ENCODE assay signal across 8 cellular contexts in the genomic region with DNA sequence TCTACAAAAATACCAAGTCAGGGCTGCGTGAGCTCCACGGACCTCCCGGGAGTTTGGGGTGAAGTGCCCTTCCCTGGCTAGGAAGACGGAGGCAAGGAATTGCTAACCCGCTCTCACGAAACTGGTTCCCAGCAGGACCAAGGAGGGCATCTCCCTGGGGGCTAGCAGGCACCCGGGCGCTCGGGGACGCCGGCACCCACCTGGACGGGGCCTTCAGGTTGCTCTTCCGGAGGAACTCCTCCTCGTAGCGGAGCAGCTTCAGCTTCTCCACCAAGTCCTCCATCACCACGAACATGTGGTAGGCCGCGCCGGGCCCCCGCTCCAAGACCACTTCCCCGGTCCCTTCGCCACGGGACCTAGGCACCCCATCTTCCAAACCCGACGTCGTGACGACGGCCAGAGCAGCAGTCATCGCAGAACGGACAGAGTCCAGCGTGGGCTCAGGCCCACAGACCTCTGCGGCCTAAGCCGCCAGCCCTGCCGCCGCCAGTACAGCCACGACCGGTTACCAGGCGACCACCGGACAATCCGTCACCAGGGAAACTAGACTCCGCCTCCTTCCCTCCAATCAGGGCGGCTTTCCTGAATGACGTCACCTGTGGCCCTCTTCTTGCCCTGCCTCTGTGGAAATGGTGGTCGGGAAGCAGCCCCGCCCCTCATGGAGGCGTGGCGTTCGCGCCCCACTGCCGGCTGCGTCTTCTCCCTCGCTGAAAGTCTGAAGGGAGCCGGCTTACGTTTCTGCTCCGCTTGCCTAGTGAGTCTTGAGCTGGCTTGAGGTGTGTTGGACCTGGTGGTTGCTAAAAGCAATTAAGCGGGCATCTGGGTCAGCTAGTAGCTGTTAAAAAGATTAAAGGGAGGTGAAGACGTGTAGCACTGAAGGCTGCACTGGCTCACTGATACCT. TPM values are rescaled to one million over a fixed set of nuclear protein-coding genes. Genes with fewer than 3 reads are reported as not detected.
DNase-seq lines count a peak whose midpoint lies in the region; ATAC-seq and TF ChIP-seq lines count a peak whose summit lies in the region.

Gene IFT57, minus strand, starts transcription at position 514 of the 902 bp plus-strand sequence. Its CDS starts 102 bp downstream, at position 412.

- TF ChIP-seq CTCF in HFF-Myc (IDR thresholded peaks at IDR 0.05; ENCODE audit: low read depth, low read length, missing control alignments) (no peak), gastroesophageal sphincter (IDR thresholded peaks at IDR 0.05) (no peak), neutrophil (IDR thresholded peaks at IDR 0.05) (no peak)

- H3K4me3 Mint-ChIP-seq in activated naive CD4-positive, alpha-beta T cell treated with anti-CD3 and anti-CD28 coated beads, Interleukin-2, amount 10 ng/mL, durations not matched to agents 7 days and 5 days = peak within 1 kb of the TSS; percentile 95

- TF ChIP-seq EP300 in gastroesophageal sphincter (IDR thresholded peaks at IDR 0.05) = no peak

- H3K4me1 ChIP-seq in gastroesophageal sphincter (peaks cover 7 to 48% (median 10%) of the 10 kb centered on the region in 3 donors), neutrophil (ENCODE audit: control insufficient read depth in 1 of 2, insufficient read depth in 1 of 2, low read depth in 1 of 2, low read length in 1 of 2) (peaks cover 53 to 56% of the 10 kb centered on the region in 2 experiments)

- H3K9me3 ChIP-seq in SK-N-MC (ENCODE audit: low read depth, low read length) = no peaks in the 10 kb centered on the region
- no peaks in the 10 kb centered on the region for H3K9me3 ChIP-seq in gastroesophageal sphincter
- H3K9me3 ChIP-seq in neutrophil = no peaks in the 10 kb centered on the region

- H3K27ac Mint-ChIP-seq in activated naive CD4-positive, alpha-beta T cell treated with anti-CD3 and anti-CD28 coated beads, Interleukin-2, amount 10 ng/mL, durations not matched to agents 7 days and 5 days = peak within 1 kb of the TSS; percentile 99

- 0% methylated on average over 2 to 5 of the region's 57 CpGs for WGBS in gastroesophageal sphincter (ENCODE audit: low coverage in 1 of 2), 2 donors

- CTCF ChIA-PET in activated naive CD4-positive, alpha-beta T cell treated with anti-CD3 and anti-CD28 coated beads, Interleukin-2, amount 10 ng/mL, durations not matched to agents 7 days and 5 days (lab: Charles Lee) = interaction anchor here (0.8 to 3.6 kb wide), 4 partner anchors 69 to 256 kb away, joined by 3 to 15 read pairs (median 6); no protein-coding TSS in a partner anchor

- DNase-seq in GF-D8 (lab: John Stamatoyannopoulos, UW) (peak; percentile 94), HFF-Myc (ENCODE audit: extremely low read depth, low read depth) (peak; percentile 96), NAMALWA (ENCODE audit: low spot score) (peak; percentile 99), SK-N-MC (ENCODE audit: low read depth, low spot score) (no peak), substantia nigra (lab: John Stamatoyannopoulos, UW) (peak; percentile 74 to 99 (median 97))
- peak; percentile 96 for DNase-seq in activated naive CD4-positive, alpha-beta T cell treated with anti-CD3 and anti-CD28 coated beads, Interleukin-2, amount 10 ng/mL, durations not matched to agents 7 days and 5 days

- H3K27me3 ChIP-seq in gastroesophageal sphincter = no peaks in the 10 kb centered on the region
- no peaks in the 10 kb centered on the region for H3K27me3 ChIP-seq in neutrophil

- peak within 1 kb of the TSS; percentile 89 for H3K27ac ChIP-seq in SK-N-MC
- H3K27ac ChIP-seq in gastroesophageal sphincter = peak within 1 kb of the TSS; percentile 65 to 86 (median 82)
- H3K27ac ChIP-seq in neutrophil = peak within 1 kb of the TSS; percentile 85
- peak within 1 kb of the TSS; percentile 69 for H3K27ac ChIP-seq in substantia nigra (ENCODE audit: low read depth, low read length, poor library complexity, severe bottlenecking)

- H3K36me3 ChIP-seq in SK-N-MC (ENCODE audit: insufficient read depth, low read length) (no peaks in the 10 kb centered on the region), gastroesophageal sphincter (peaks cover 0 to 3% of the 10 kb centered on the region in 2 donors), neutrophil (no peaks in the 10 kb centered on the region)

- peak within 1 kb of the TSS; percentile 73 for H3K9ac ChIP-seq in SK-N-MC (ENCODE audit: insufficient read length)

- H3K27me3 Mint-ChIP-seq in activated naive CD4-positive, alpha-beta T cell treated with anti-CD3 and anti-CD28 coated beads, Interleukin-2, amount 10 ng/mL, durations not matched to agents 7 days and 5 days = no peaks in the 10 kb centered on the region

- ATAC-seq in gastroesophageal sphincter = peak; percentile 99

- peaks cover 55% of the 10 kb centered on the region for H3K4me1 Mint-ChIP-seq in activated naive CD4-positive, alpha-beta T cell treated with anti-CD3 and anti-CD28 coated beads, Interleukin-2, amount 10 ng/mL, durations not matched to agents 7 days and 5 days

- H3K36me3 Mint-ChIP-seq in activated naive CD4-positive, alpha-beta T cell treated with anti-CD3 and anti-CD28 coated beads, Interleukin-2, amount 10 ng/mL, durations not matched to agents 7 days and 5 days = peaks cover 7% of the 10 kb centered on the region

- TF ChIP-seq POLR2A in gastroesophageal sphincter (IDR thresholded peaks at IDR 0.05) = peak; percentile 46 to 67

- H3K9me3 Mint-ChIP-seq in activated naive CD4-positive, alpha-beta T cell treated with anti-CD3 and anti-CD28 coated beads, Interleukin-2, amount 10 ng/mL, durations not matched to agents 7 days and 5 days = no peaks in the 10 kb centered on the region

- H3K4me3 ChIP-seq in HFF-Myc (replicated peaks; ENCODE audit: low read depth, low read length) = peak within 1 kb of the TSS; percentile 84
- H3K4me3 ChIP-seq in SK-N-MC = peak within 1 kb of the TSS; percentile 93
- peak within 1 kb of the TSS; percentile 58 to 85 for H3K4me3 ChIP-seq in gastroesophageal sphincter
- H3K4me3 ChIP-seq in neutrophil (ENCODE audit: low read depth in 1 of 2, low read length in 1 of 2) = peak within 1 kb of the TSS; percentile 70 to 87

RNA-seq across cellular contexts. Expression of gene IFT57, which starts in this region (rescaled TPM):
- 10 to 100 TPM; 48.4 to 64.2 (median 55.1) TPM for total RNA-seq in gastroesophageal sphincter
